ENCODE assay signal across 33 cellular contexts in genomic region chr22:28398987-28399386, GRCh38.
"Had no signal": no experiment of that assay in that cellular context is flagged by ENCODE, and none has a peak within 500 bp of the region (broad histone marks: within the 10 kb centered on the region; RNA-seq: fewer than 3 reads in every experiment).

No MANE protein-coding gene starts in this region.

- H3K4me1 ChIP-seq: foreskin keratinocyte, prostate gland, vagina had no signal

- H3K27ac ChIP-seq: cardiac muscle cell, coronary artery, foreskin keratinocyte, heart left ventricle, left lung, lower lobe of right lung, pancreas, prostate gland, right atrium auricular region, stomach, thyroid gland, upper lobe of left lung, vagina had no signal

- H3K36me3 ChIP-seq: cardiac muscle cell, heart left ventricle, left lung, lower lobe of right lung, pancreas, prostate gland, right atrium auricular region, stomach, thyroid gland, upper lobe of left lung, vagina had no signal

- ATAC-seq: activated CD8-positive, alpha-beta memory T cell treated with anti-CD3 and anti-CD28 coated beads, Interleukin-2, amount 10 ng/mL, durations not matched to agents 7 days and 5 days; activated CD8-positive, alpha-beta T cell treated with anti-CD3 and anti-CD28 coated beads, Interleukin-2, amount 10 ng/mL, durations not matched to agents 7 days and 5 days; activated naive CD4-positive, alpha-beta T cell treated with anti-CD3 and anti-CD28 coated beads, Interleukin-2, amount 50 U/mL, for 72 hours; foreskin keratinocyte; heart left ventricle; left lung; lower lobe of right lung; mucosa of descending colon; natural killer cell treated with Interleukin-12 subunit alpha and Interleukin-12 subunit beta and Interleukin-15 and Interleukin-18, amount 100 ng/mL, for 72 hours; pancreas; stimulated activated naive B cell treated with anti-CD40 and anti-IgM and Interleukin-4, amounts not matched to agents 10 μg/mL and 1 μg/mL and 100 μg/mL, for 72 hours; T-helper 17 cell; WTC11 had no signal

- H3K4me3 ChIP-seq: cardiac muscle cell, coronary artery, dorsolateral prefrontal cortex, heart left ventricle, left lung, lower lobe of right lung, mucosa of descending colon, pancreas, prostate gland, right atrium auricular region, stomach, thyroid gland, upper lobe of left lung, vagina had no signal

- FAIRE-seq: pancreas had no signal

- DNase-seq: activated CD4-positive, alpha-beta T cell treated with anti-CD3 and anti-CD28 coated beads for 1 hour; activated CD4-positive, alpha-beta T cell treated with anti-CD3 and anti-CD28 coated beads, Interleukin-2, amount 50 U/mL, for 1 hour; activated CD8-positive, alpha-beta memory T cell treated with anti-CD3 and anti-CD28 coated beads, Interleukin-2, amount 10 ng/mL, durations not matched to agents 7 days and 5 days; activated CD8-positive, alpha-beta T cell treated with anti-CD3 and anti-CD28 coated beads, Interleukin-2, amount 10 ng/mL, durations not matched to agents 7 days and 5 days; activated T-cell treated with anti-CD3 and anti-CD28 coated beads, Interleukin-2, amount 50 U/mL, for 48 hours; aorta; dorsolateral prefrontal cortex; effector memory CD4-positive, alpha-beta T cell; erythroblast; foreskin keratinocyte; heart left ventricle; kidney glomerular epithelial cell; left lung; lower lobe of right lung; mesendoderm; mucosa of descending colon; pancreas; stimulated activated CD4-positive, alpha-beta T cell treated with anti-CD3 and anti-CD28 coated beads, Interleukin-15, amount 100 ng/mL, for 24 hours; stimulated activated CD4-positive, alpha-beta T cell treated with anti-CD3 and anti-CD28 coated beads, Interleukin-2, amount 100 ng/mL, for 24 hours; stimulated activated naive B cell treated with anti-CD40 and anti-IgM and Interleukin-4, amounts not matched to agents 10 μg/mL and 1 μg/mL and 100 μg/mL, for 72 hours; stomach; T-helper 17 cell; T1000; thyroid gland; upper lobe of left lung had no signal

- H3K27me3 ChIP-seq: cardiac muscle cell, dorsolateral prefrontal cortex, foreskin keratinocyte, heart left ventricle, left lung, pancreas, right atrium auricular region, stomach, thyroid gland, upper lobe of left lung, vagina had no signal

- H3K9me3 ChIP-seq: heart left ventricle, left lung, lower lobe of right lung, mucosa of descending colon, pancreas, prostate gland, right atrium auricular region, stomach, thyroid gland, upper lobe of left lung, vagina had no signal
